In the genomic region with DNA sequence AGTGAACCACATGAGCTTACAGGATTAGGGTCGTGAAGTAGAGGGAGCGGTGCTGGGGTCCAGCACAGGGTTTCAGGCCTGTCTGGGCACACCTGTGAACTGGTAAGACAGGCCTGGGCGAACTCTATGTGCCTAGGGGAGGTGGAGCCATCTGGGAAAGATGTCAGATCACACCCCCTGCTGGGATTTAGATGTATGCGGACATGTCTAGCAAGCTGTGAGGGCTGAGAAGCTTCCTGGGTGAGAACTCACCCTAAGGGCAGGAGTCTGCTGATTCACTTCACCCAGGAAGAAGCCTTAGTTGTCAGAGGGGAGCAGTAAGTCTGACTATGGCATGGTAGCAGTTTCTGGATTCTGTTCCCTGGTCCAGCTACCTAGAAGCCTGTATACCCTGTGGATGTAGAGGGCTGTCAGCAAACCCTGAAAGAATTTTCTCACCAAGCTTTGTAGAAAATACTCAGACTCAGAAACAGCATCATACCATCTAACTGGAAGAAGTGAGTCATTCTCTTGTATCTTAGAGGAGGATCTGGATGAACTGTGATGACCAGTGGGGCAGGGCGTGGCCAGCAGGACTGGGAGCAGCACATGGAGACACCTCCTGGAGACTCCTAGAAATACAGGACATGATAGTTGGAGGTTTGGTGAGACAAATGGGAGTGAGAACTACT, we compare ENCODE assay signal across 8 cellular contexts. TPM values are rescaled to one million over a fixed set of nuclear protein-coding genes. Genes with fewer than 3 reads are reported as not detected.
DNase-seq lines count a peak whose midpoint lies in the region; ATAC-seq and TF ChIP-seq lines count a peak whose summit lies in the region.

No MANE protein-coding gene starts in this region.

- POLR2A ChIA-PET in naive thymus-derived CD8-positive, alpha-beta T cell (lab: Charles Lee): no interaction called here

- H3K9me3 Mint-ChIP-seq in activated T-helper 2 cell treated with anti-CD3 and anti-CD28 coated beads, Interferon-gamma antibody, Interleukin-2, Interleukin-4, amounts not matched to agents 10 μg/mL and 5 μg/mL and 100 μg/mL, durations not matched to agents 14 hours and 24 hours and 36 hours: no peaks in the 10 kb centered on the region
- H3K9me3 Mint-ChIP-seq in naive thymus-derived CD8-positive, alpha-beta T cell: no peaks in the 10 kb centered on the region

- H3K36me3 Mint-ChIP-seq in activated T-helper 2 cell treated with anti-CD3 and anti-CD28 coated beads, Interferon-gamma antibody, Interleukin-2, Interleukin-4, amounts not matched to agents 10 μg/mL and 5 μg/mL and 100 μg/mL, durations not matched to agents 14 hours and 24 hours and 36 hours (ENCODE audit: low read depth): no peaks in the 10 kb centered on the region
- H3K36me3 Mint-ChIP-seq in naive thymus-derived CD8-positive, alpha-beta T cell: no peaks in the 10 kb centered on the region

- no peak overlapping the region for H3K9ac ChIP-seq in skeletal muscle tissue (ENCODE audit: low read depth in 1 of 3, low read length in 3 of 3)

- H3K27ac ChIP-seq in left ventricle myocardium inferior (replicated peaks) (peak overlapping the region; percentile 11), skeletal muscle tissue (ENCODE audit: low read depth, low read length) (peak overlapping the region; percentile 32)

- H3K27ac Mint-ChIP-seq in activated T-helper 2 cell treated with anti-CD3 and anti-CD28 coated beads, Interferon-gamma antibody, Interleukin-2, Interleukin-4, amounts not matched to agents 10 μg/mL and 5 μg/mL and 100 μg/mL, durations not matched to agents 14 hours and 24 hours and 36 hours: peak overlapping the region; percentile 67
- H3K27ac Mint-ChIP-seq in naive thymus-derived CD8-positive, alpha-beta T cell: no peak overlapping the region

- H3K27me3 ChIP-seq in GM06990 (replicated peaks; ENCODE audit: control insufficient read depth, insufficient read depth, low read length) (no peaks in the 10 kb centered on the region), left ventricle myocardium inferior (ENCODE audit: low read depth) (peaks cover 6% of the 10 kb centered on the region), skeletal muscle tissue (ENCODE audit: control insufficient read depth in 3 of 3, insufficient read depth in 3 of 3, low read length in 3 of 3) (no peaks in the 10 kb centered on the region)

- no peaks in the 10 kb centered on the region for H3K36me3 ChIP-seq in GM06990 (ENCODE audit: control insufficient read depth, insufficient read depth, low read length)
- no peaks in the 10 kb centered on the region for H3K36me3 ChIP-seq in left ventricle myocardium inferior
- H3K36me3 ChIP-seq in skeletal muscle tissue (ENCODE audit: control insufficient read depth in 3 of 3, insufficient read depth in 3 of 3, low read length in 3 of 3): no peaks in the 10 kb centered on the region

- no peak overlapping the region for H3K4me3 Mint-ChIP-seq in activated T-helper 2 cell treated with anti-CD3 and anti-CD28 coated beads, Interferon-gamma antibody, Interleukin-2, Interleukin-4, amounts not matched to agents 10 μg/mL and 5 μg/mL and 100 μg/mL, durations not matched to agents 14 hours and 24 hours and 36 hours (ENCODE audit: low read depth)
- no peak overlapping the region for H3K4me3 Mint-ChIP-seq in naive thymus-derived CD8-positive, alpha-beta T cell

- H3K4me3 ChIP-seq in GM06990 (replicated peaks; ENCODE audit: low read depth, low read length): no peak overlapping the region
- no peak overlapping the region for H3K4me3 ChIP-seq in left ventricle myocardium inferior
- H3K4me3 ChIP-seq in skeletal muscle tissue (ENCODE audit: low read length in 3 of 3): no peak overlapping the region

- TF ChIP-seq CTCF in GM06990 (IDR thresholded peaks at IDR 0.05; ENCODE audit: insufficient read depth, low read length, poor library complexity, severe bottlenecking) (peak; percentile 23), left ventricle myocardium inferior (IDR thresholded peaks at IDR 0.05; ENCODE audit: borderline replicate concordance) (peak; percentile 28)

- DNase-seq in A172 (ENCODE audit: low spot score) (peak; percentile 94), GM06990 (ENCODE audit: extremely low read depth, insufficient read length) (no peak), NCI-H2196 (lab: John Stamatoyannopoulos, UW; ENCODE audit: unreplicated experiment) (peak; percentile 34), left ventricle myocardium inferior (peak; percentile 43)
- no peak for DNase-seq in activated T-helper 2 cell treated with anti-CD3 and anti-CD28 coated beads, Interferon-gamma antibody, Interleukin-2, Interleukin-4, amounts not matched to agents 10 μg/mL and 5 μg/mL and 100 μg/mL, durations not matched to agents 14 hours and 24 hours and 36 hours (ENCODE audit: low spot score)
- DNase-seq in naive thymus-derived CD8-positive, alpha-beta T cell: no peak

- no peak for ATAC-seq in naive thymus-derived CD8-positive, alpha-beta T cell
- ATAC-seq in HG02798 (IDR thresholded peaks at IDR 0.05; ENCODE audit: poor library complexity, unreplicated experiment): no peak

- H3K9me3 ChIP-seq in left ventricle myocardium inferior (replicated peaks) (no peaks in the 10 kb centered on the region), skeletal muscle tissue (ENCODE audit: control insufficient read depth in 3 of 3, low read length in 3 of 3) (no peaks in the 10 kb centered on the region)

- H3K27me3 Mint-ChIP-seq in activated T-helper 2 cell treated with anti-CD3 and anti-CD28 coated beads, Interferon-gamma antibody, Interleukin-2, Interleukin-4, amounts not matched to agents 10 μg/mL and 5 μg/mL and 100 μg/mL, durations not matched to agents 14 hours and 24 hours and 36 hours (ENCODE audit: low read depth): peaks cover 2% of the 10 kb centered on the region
- peaks cover 0 to 1% (median 0%) of the 10 kb centered on the region in 5 donors for H3K27me3 Mint-ChIP-seq in naive thymus-derived CD8-positive, alpha-beta T cell

- peaks cover 15% of the 10 kb centered on the region for H3K4me1 Mint-ChIP-seq in activated T-helper 2 cell treated with anti-CD3 and anti-CD28 coated beads, Interferon-gamma antibody, Interleukin-2, Interleukin-4, amounts not matched to agents 10 μg/mL and 5 μg/mL and 100 μg/mL, durations not matched to agents 14 hours and 24 hours and 36 hours (ENCODE audit: low read depth)
- no peaks in the 10 kb centered on the region for H3K4me1 Mint-ChIP-seq in naive thymus-derived CD8-positive, alpha-beta T cell

- intact Hi-C loops in activated T-helper 2 cell treated with anti-CD3 and anti-CD28 coated beads, Interferon-gamma antibody, Interleukin-2, Interleukin-4, amounts not matched to agents 10 μg/mL and 5 μg/mL and 100 μg/mL, durations not matched to agents 14 hours and 24 hours and 36 hours (cut with micrococcal nuclease): no loop called here
- intact Hi-C loops in left ventricle myocardium inferior (cut with micrococcal nuclease): no loop called here

- H3K4me1 ChIP-seq in left ventricle myocardium inferior (peaks cover 11% of the 10 kb centered on the region), skeletal muscle tissue (ENCODE audit: control insufficient read depth in 3 of 3, insufficient read depth in 3 of 3, low read length in 3 of 3) (peaks cover 0 to 5% (median 3%) of the 10 kb centered on the region in 3 donors)

RNA-seq across cellular contexts. Expression of a gene that starts 11.2 kb away (rescaled TPM):
- 52.9 and 61.2 TPM in 2 replicates for total RNA-seq in A172 (2014; rRNA removed; shearing (Covaris generic))
- total RNA-seq in activated T-helper 2 cell treated with anti-CD3 and anti-CD28 coated beads, Interferon-gamma antibody, Interleukin-2, Interleukin-4, amounts not matched to agents 10 μg/mL and 5 μg/mL and 100 μg/mL, durations not matched to agents 14 hours and 24 hours and 36 hours: 1.5 and 2.1 TPM in 2 replicates
- total RNA-seq in left ventricle myocardium inferior (5.8 TPM), skeletal muscle tissue (32.9 TPM)
- total RNA-seq in naive thymus-derived CD8-positive, alpha-beta T cell: under 1 TPM; 0.33 to 0.39 TPM
- under 1 TPM in 2 of 3 donors, not detected in 1; 0.06 to 0.10 TPM for polyA plus RNA-seq in naive thymus-derived CD8-positive, alpha-beta T cell

Comparison
In these comparisons a context has a peak if more than half of its experiments do, and no peak if none do; other contexts are left out.
1. DNase-seq: peak in A172 (single experiment), NCI-H2196 (single experiment) and left ventricle myocardium inferior (single experiment); none in GM06990 (single experiment), activated T-helper 2 cell treated with anti-CD3 and anti-CD28 coated beads, Interferon-gamma antibody, Interleukin-2, Interleukin-4, amounts not matched to agents 10 μg/mL and 5 μg/mL and 100 μg/mL, durations not matched to agents 14 hours and 24 hours and 36 hours (single experiment) and naive thymus-derived CD8-positive, alpha-beta T cell (0 of 10).